In the genomic region with DNA sequence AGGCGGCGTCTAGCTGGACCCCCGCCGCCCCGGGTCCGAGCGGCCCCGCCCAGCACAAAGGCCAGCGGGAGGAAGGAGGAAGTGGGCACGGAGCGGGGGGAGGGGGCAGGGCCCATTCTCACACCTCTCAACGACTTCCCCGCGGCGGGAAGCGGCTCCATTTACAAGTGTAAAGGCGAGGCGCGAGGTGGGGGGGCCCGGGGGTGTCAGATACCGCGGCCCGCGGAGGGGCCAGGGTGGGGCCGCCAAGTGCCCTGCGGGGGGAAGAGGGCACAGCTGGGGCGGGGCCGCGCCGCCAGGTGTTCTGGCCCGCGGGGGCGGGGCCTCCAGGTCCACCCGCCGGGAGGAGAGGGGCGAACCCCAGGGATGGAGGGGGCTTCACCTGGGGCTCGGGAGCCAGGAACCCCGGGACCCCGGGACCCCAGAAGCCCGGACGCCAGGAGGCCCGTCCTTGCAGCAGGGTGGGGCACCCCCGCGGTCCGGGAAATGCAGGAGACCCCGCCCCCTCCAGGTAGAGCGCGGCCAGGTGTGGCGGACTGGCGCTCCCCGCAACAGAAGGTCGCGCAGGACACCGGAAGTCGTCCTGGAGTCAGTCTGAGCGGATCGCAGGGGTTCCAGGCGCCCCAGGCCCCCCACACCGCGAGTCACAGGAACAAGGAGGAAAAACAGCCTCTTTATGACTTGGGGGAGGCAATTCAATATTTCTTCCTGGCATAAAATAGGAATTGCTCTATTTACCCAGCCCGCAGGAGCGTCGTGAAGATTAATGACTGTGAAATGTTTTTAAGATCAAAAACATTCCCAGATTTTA, we compare ENCODE assay signal across 9 cellular contexts. TPM values are rescaled to one million over a fixed set of nuclear protein-coding genes. Genes with fewer than 3 reads are reported as not detected.
DNase-seq lines count a peak whose midpoint lies in the region; ATAC-seq, FAIRE-seq and TF ChIP-seq lines count a peak whose summit lies in the region.
"Had no signal": no experiment of that assay in that cellular context is flagged by ENCODE, and none has a peak within 500 bp of the region (broad histone marks: within the 10 kb centered on the region; RNA-seq: fewer than 3 reads in every experiment).

No MANE protein-coding gene starts in this region.

- DNase-seq in HCT116 (ENCODE audit: low read depth, low spot score) (no peak), gastrocnemius medialis (no peak), mesenteric fat pad (ENCODE audit: low spot score) (no peak), D721Med (ENCODE audit: insufficient read length, low spot score) (no peak)
- DNase-seq in activated CD8-positive, alpha-beta T cell treated with anti-CD3 and anti-CD28 coated beads for 36 hours, result no peak
- no peak for DNase-seq in activated CD4-positive, alpha-beta T cell treated with anti-CD3 and anti-CD28 coated beads for 1 hour

- peak overlapping the region; percentile 23; the same call in 1 of the 2 replicates for H3K27ac ChIP-seq in HCT116 (ENCODE audit: low read depth, low read length)
- H3K27ac ChIP-seq in angular gyrus (ENCODE audit: low read depth, low read length), result peak overlapping the region; percentile 70
- peak overlapping the region; percentile 52 for H3K27ac ChIP-seq in iPS-18a (ENCODE audit: low read length)
- H3K27ac ChIP-seq in gastrocnemius medialis, result peak overlapping the region; percentile 88 to 99 (median 97)

- BruUV-seq in HCT116 (replicated peaks; lab: Mats Ljungman, UMichigan), result no TSS peak

- H3K36me3 Mint-ChIP-seq in activated CD8-positive, alpha-beta T cell treated with anti-CD3 and anti-CD28 coated beads for 36 hours (ENCODE audit: low read depth), result no peaks in the 10 kb centered on the region
- H3K36me3 Mint-ChIP-seq: T-cell had no signal

- peaks cover 67% of the 10 kb centered on the region for H3K27me3 Mint-ChIP-seq in activated CD8-positive, alpha-beta T cell treated with anti-CD3 and anti-CD28 coated beads for 36 hours

- H2AFZ ChIP-seq in HCT116 (ENCODE audit: low read depth, low read length, poor library complexity, severe bottlenecking), result no peak overlapping the region

- H3K4me3 Mint-ChIP-seq in activated CD8-positive, alpha-beta T cell treated with anti-CD3 and anti-CD28 coated beads for 36 hours, result no peak overlapping the region
- H3K4me3 Mint-ChIP-seq: T-cell had no signal

- H3K4me1 Mint-ChIP-seq in activated CD8-positive, alpha-beta T cell treated with anti-CD3 and anti-CD28 coated beads for 36 hours (ENCODE audit: low read depth), result no peaks in the 10 kb centered on the region

- in situ Hi-C loops in gastrocnemius medialis (cut with MboI; ENCODE audit: low sequenced_read_pairs in 4 of 4), result loop anchor here in 3 of 4 donors (10.0 to 25.0 kb wide), 5 partner anchors 67 to 240 kb away; no protein-coding TSS in a partner anchor

- no peak overlapping the region for H3K27ac Mint-ChIP-seq in activated CD8-positive, alpha-beta T cell treated with anti-CD3 and anti-CD28 coated beads for 36 hours
- H3K27ac Mint-ChIP-seq: T-cell had no signal

- peaks cover 66 to 98% of the 10 kb centered on the region in 2 experiments for H3K4me1 ChIP-seq in HCT116 (ENCODE audit: control insufficient read depth in 1 of 2, insufficient read depth in 2 of 2, low read length in 2 of 2)
- peaks cover 86% of the 10 kb centered on the region for H3K4me1 ChIP-seq in iPS-18a (ENCODE audit: control insufficient read depth, low read depth, low read length)
- H3K4me1 ChIP-seq in gastrocnemius medialis, result peaks cover 87 to 95% of the 10 kb centered on the region in 2 donors

- POLR2A ChIA-PET in HCT116 (lab: Charles Lee), result no interaction called here
- POLR2A ChIA-PET in activated CD8-positive, alpha-beta T cell treated with anti-CD3 and anti-CD28 coated beads for 36 hours (lab: Charles Lee), result no interaction called here

- peak; percentile 58 for ATAC-seq in HCT116
- ATAC-seq in gastrocnemius medialis, result no peak
- ATAC-seq in activated CD8-positive, alpha-beta T cell treated with anti-CD3 and anti-CD28 coated beads for 36 hours, result no peak

- H3K79me2 ChIP-seq in HCT116 (ENCODE audit: insufficient read depth, low read length), result peaks cover 100% of the 10 kb centered on the region

- no peaks in the 10 kb centered on the region for H3K9me2 ChIP-seq in HCT116 (ENCODE audit: insufficient read depth)

- intact Hi-C loops in HCT116 (cut with micrococcal nuclease), result no loop called here
- intact Hi-C loops in gastrocnemius medialis (cut with DNase I; ENCODE audit: low total_unique reads), result loop anchor here (2.0 to 10.0 kb wide), 4 partner anchors 89 to 627 kb away; a partner anchor contains a TSS
- intact Hi-C loops in activated CD8-positive, alpha-beta T cell treated with anti-CD3 and anti-CD28 coated beads for 36 hours (cut with micrococcal nuclease), result no loop called here

- H3K9ac ChIP-seq in HCT116 (ENCODE audit: low read length) (peak overlapping the region; percentile 51), iPS-18a (ENCODE audit: low read length) (peak overlapping the region; percentile 16)

- TF ChIP-seq POLR2A in HCT116 (IDR thresholded peaks at IDR 0.05; ENCODE audit: borderline replicate concordance, extremely low read depth, insufficient read depth, insufficient read length) (no peak), gastrocnemius medialis (IDR thresholded peaks at IDR 0.05) (no peak)

- H3K36me3 ChIP-seq in HCT116 (ENCODE audit: control insufficient read depth in 1 of 2, insufficient read depth in 2 of 2, low read length in 2 of 2) (peaks cover 0 to 5% of the 10 kb centered on the region in 2 experiments; a peak in 2 of 4 replicates), iPS-18a (ENCODE audit: control insufficient read depth, low read depth, low read length) (peaks cover 14% of the 10 kb centered on the region), gastrocnemius medialis (peaks cover 0 to 5% of the 10 kb centered on the region in 2 donors)

- no peaks in the 10 kb centered on the region for H3K9me3 ChIP-seq in HCT116 (ENCODE audit: control insufficient read depth in 1 of 2, insufficient read depth in 1 of 2, low read depth in 1 of 2, low read length in 2 of 2)
- no peaks in the 10 kb centered on the region for H3K9me3 ChIP-seq in iPS-18a (ENCODE audit: control insufficient read depth, low read depth, low read length)
- no peaks in the 10 kb centered on the region for H3K9me3 ChIP-seq in gastrocnemius medialis

- FAIRE-seq in D721Med (lab: Jason Lieb, UNC), result no peak

- H3K4me2 ChIP-seq in HCT116 (ENCODE audit: low read length), result peak overlapping the region; percentile 67

- no peak for TF ChIP-seq RAD21 in HCT116 (IDR thresholded peaks at IDR 0.05; ENCODE audit: low read depth)

- CTCF ChIA-PET in HCT116 (lab: Charles Lee), result no interaction called here
- CTCF ChIA-PET in activated CD8-positive, alpha-beta T cell treated with anti-CD3 and anti-CD28 coated beads for 36 hours (lab: Charles Lee), result no interaction called here

- H3K9me3 Mint-ChIP-seq in activated CD8-positive, alpha-beta T cell treated with anti-CD3 and anti-CD28 coated beads for 36 hours, result no peaks in the 10 kb centered on the region
- H3K9me3 Mint-ChIP-seq: T-cell had no signal

- peaks cover 6% of the 10 kb centered on the region; the same call in 1 of the 2 replicates for H4K20me1 ChIP-seq in HCT116 (ENCODE audit: insufficient read depth)

- H3K4me3 ChIP-seq in HCT116 (replicated peaks in 1 of 2; ENCODE audit: low read depth in 1 of 2, low read length in 2 of 2) (peak overlapping the region; percentile 10 to 45), iPS-18a (ENCODE audit: low read length) (peak overlapping the region; percentile 76), gastrocnemius medialis (no peak overlapping the region)

- H3K27me3 ChIP-seq in HCT116 (ENCODE audit: insufficient read depth, low read length) (no peaks in the 10 kb centered on the region), iPS-18a (ENCODE audit: control insufficient read depth, insufficient read depth, low read length) (no peaks in the 10 kb centered on the region), gastrocnemius medialis (no peaks in the 10 kb centered on the region)

- RAD21 ChIA-PET in HCT116 (lab: Charles Lee; ENCODE audit: low non-redundant PET in 1 of 2, low total read pairs in 2 of 2, uncharacterized antibody in 2 of 2, unreplicated experiment in 2 of 2), result no interaction called here

- no peak for TF ChIP-seq CTCF in HCT116 (IDR thresholded peaks at IDR 0.05 in 2 of 3, conservative IDR thresholded peaks at IDR 0.05 in 1 of 3; ENCODE audit: borderline replicate concordance in 1 of 3, insufficient read depth in 1 of 3, low read depth in 2 of 3, low read length in 2 of 3)
- TF ChIP-seq CTCF in gastrocnemius medialis (IDR thresholded peaks at IDR 0.05 in 4 of 5, conservative IDR thresholded peaks at IDR 0.05 in 1 of 5), result no peak
- no peak for TF ChIP-seq CTCF in activated CD8-positive, alpha-beta T cell treated with anti-CD3 and anti-CD28 coated beads for 36 hours (IDR thresholded peaks at IDR 0.05)
- TF ChIP-seq CTCF in D721Med (IDR thresholded peaks at IDR 0.05; ENCODE audit: insufficient read depth, missing control alignments), result no peak

TF ChIP-seq in HCT116, 20 proteins besides CTCF, POLR2A, EP300 and RAD21 (continues in another document):
- TF ChIP-seq POLR2AphosphoS5 (IDR thresholded peaks at IDR 0.05; ENCODE audit: low read depth, low read length) (no peak), FOSL1 (IDR thresholded peaks at IDR 0.05; ENCODE audit: low read depth) (no peak), TCF7L2 (IDR thresholded peaks at IDR 0.05; ENCODE audit: borderline replicate concordance, extremely low read depth, insufficient read depth, insufficient read length) (no peak)

RNA-seq across cellular contexts. Expression of a gene that starts 8.3 kb away (rescaled TPM):
- total RNA-seq in HCT116 (2021; ENCODE audit: unreplicated experiment) (144 TPM), gastrocnemius medialis (10 to 100 TPM; 13.9 to 36.7 (median 21.1) TPM), mesenteric fat pad (56.5 TPM)
- polyA plus RNA-seq in HCT116 (2012), result 136 and 187 TPM in 2 replicates
- under 1 TPM; 0.60 to 0.88 TPM for total RNA-seq in activated CD8-positive, alpha-beta T cell treated with anti-CD3 and anti-CD28 coated beads for 36 hours

Comparison
In these comparisons a context has a peak if more than half of its experiments do, and no peak if none do; other contexts are left out.
1. H3K27ac ChIP-seq: peak in every context shown above with its lines; median percentile 97 in gastrocnemius medialis; 70 in angular gyrus; 52 in iPS-18a; 23 in HCT116.
2. H3K4me3 ChIP-seq: peak in HCT116 (2 of 2) and iPS-18a (single experiment); none in gastrocnemius medialis (0 of 4).
3. RNA of a gene that starts 8.3 kb away (total RNA-seq): 144 TPM in HCT116 (single experiment), 56.5 TPM in mesenteric fat pad (single experiment) and 13.9 to 36.7 TPM in gastrocnemius medialis; 0.60 to 0.88 TPM in activated CD8-positive, alpha-beta T cell treated with anti-CD3 and anti-CD28 coated beads for 36 hours; every median in the first group is over 4 times any median in the second.